Comparison of ENCODE assay signal across 1 cellular context in genomic region chr22:23400286-23400981, GRCh38.
TF ChIP-seq lines count a peak whose summit lies in the region.

No MANE protein-coding gene starts in this region.

TF ChIP-seq in IMR-90, 13 proteins besides CTCF, POLR2A, EP300 and RAD21:
- TF ChIP-seq FOS (IDR thresholded peaks at IDR 0.05; ENCODE audit: low read depth, low read length) (no peak), MAZ (IDR thresholded peaks at IDR 0.05; ENCODE audit: borderline replicate concordance, low read depth, low read length) (no peak), RCOR1 (IDR thresholded peaks at IDR 0.05; ENCODE audit: insufficient replicate concordance, low read length) (no peak), CEBPB (IDR thresholded peaks at IDR 0.05; ENCODE audit: low read depth, low read length) (no peak), SMC3 (IDR thresholded peaks at IDR 0.05; ENCODE audit: low read depth, low read length) (no peak), CHD1 (IDR thresholded peaks at IDR 0.05; ENCODE audit: low read depth, low read length) (no peak)
